In the genomic region with DNA sequence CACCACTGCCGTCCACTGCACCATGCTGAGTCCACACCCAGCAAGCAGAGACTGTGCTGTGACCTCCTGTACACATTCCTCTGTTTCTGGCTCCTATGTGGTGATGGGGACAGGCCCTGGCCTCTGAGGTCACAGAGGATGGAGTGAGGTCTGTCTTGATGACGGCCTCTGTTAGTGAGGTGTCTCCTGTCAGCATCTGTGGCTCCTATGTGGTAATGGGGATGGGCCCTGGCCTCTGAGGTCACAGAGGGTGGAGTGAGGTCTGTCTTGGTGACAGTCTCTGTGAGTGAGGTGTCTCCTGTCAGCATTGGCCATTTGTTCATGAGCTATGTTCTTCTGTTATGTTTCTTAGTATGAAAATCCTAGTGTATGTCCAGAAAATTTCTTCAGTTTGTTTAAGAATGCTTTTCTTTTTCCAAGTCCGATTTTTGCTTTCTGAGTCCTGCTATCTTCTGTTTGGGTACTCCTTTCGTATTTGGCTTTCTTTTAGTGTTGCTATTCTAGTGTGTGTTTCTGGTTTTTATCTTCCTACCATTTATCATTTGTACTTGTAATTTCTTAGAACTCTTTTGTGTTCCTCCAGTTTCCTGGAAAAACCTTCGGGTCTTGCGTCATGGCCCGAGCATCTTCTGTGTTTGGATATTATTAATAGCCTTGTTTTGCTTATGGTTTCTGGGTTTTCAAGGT, we compare ENCODE assay signal across 11 cellular contexts. TPM values are rescaled to one million over a fixed set of nuclear protein-coding genes. Genes with fewer than 3 reads are reported as not detected.
DNase-seq lines count a peak whose midpoint lies in the region; ATAC-seq and TF ChIP-seq lines count a peak whose summit lies in the region.
"Had no signal": no experiment of that assay in that cellular context is flagged by ENCODE, and none has a peak within 500 bp of the region (broad histone marks: within the 10 kb centered on the region; RNA-seq: fewer than 3 reads in every experiment).

No MANE protein-coding gene starts in this region.

- H3K9me3 Mint-ChIP-seq in progenitor cell of endocrine pancreas (ENCODE audit: low read depth), result no peaks in the 10 kb centered on the region

- peak overlapping the region; percentile 94 for H3K27ac Mint-ChIP-seq in T-helper 17 cell
- H3K27ac Mint-ChIP-seq in progenitor cell of endocrine pancreas, result peak overlapping the region; percentile 13

- peak; percentile 55 for DNase-seq in MV-4-11 (lab: John Stamatoyannopoulos, UW)
- DNase-seq in T-helper 17 cell, result no peak
- peak; percentile 78 for DNase-seq in fibroblast of the aortic adventitia (ENCODE audit: low read depth)
- DNase-seq in progenitor cell of endocrine pancreas (ENCODE audit: low spot score, unreplicated experiment), result no peak
- DNase-seq in posterior vena cava (ENCODE audit: low spot score), result no peak
- DNase-seq: Calu3; effector CD4-positive, alpha-beta T cell; NCI-H345 had no signal

- peaks cover 6% of the 10 kb centered on the region for H3K36me3 Mint-ChIP-seq in T-helper 17 cell (ENCODE audit: low read depth)
- H3K36me3 Mint-ChIP-seq in progenitor cell of endocrine pancreas (ENCODE audit: insufficient read depth), result peaks cover 1% of the 10 kb centered on the region

- peaks cover 40% of the 10 kb centered on the region for H3K4me1 Mint-ChIP-seq in T-helper 17 cell
- H3K4me1 Mint-ChIP-seq in progenitor cell of endocrine pancreas (ENCODE audit: low read depth), result no peaks in the 10 kb centered on the region

- peak overlapping the region; percentile 88 for H3K4me3 Mint-ChIP-seq in T-helper 17 cell
- H3K4me3 Mint-ChIP-seq in progenitor cell of endocrine pancreas (ENCODE audit: low read depth), result no peak overlapping the region

- intact Hi-C loops in posterior vena cava (cut with DNase I), result loop anchor here in 1 of 2 donors (10.0 kb wide), 1 partner anchor 1724 kb away; no protein-coding TSS in a partner anchor

- no peaks in the 10 kb centered on the region for H3K9me3 ChIP-seq in T-helper 17 cell (ENCODE audit: control insufficient read depth, low read length, poor library complexity, severe bottlenecking)

- peak overlapping the region; percentile 18 for H3K4me3 ChIP-seq in fibroblast of the aortic adventitia (ENCODE audit: low read depth, low read length)
- H3K4me3 ChIP-seq: smooth muscle cell had no signal

- peak; percentile 99 for ATAC-seq in T-helper 17 cell
- ATAC-seq in GM21529 (IDR thresholded peaks at IDR 0.05; ENCODE audit: unreplicated experiment), result no peak
- ATAC-seq in GM21528 (IDR thresholded peaks at IDR 0.05; ENCODE audit: low FRiP score, unreplicated experiment), result no peak

- H3K27me3 Mint-ChIP-seq in T-helper 17 cell, result no peaks in the 10 kb centered on the region
- H3K27me3 Mint-ChIP-seq in progenitor cell of endocrine pancreas, result no peaks in the 10 kb centered on the region

- TF ChIP-seq CTCF in fibroblast of the aortic adventitia (IDR thresholded peaks at IDR 0.05; ENCODE audit: insufficient read depth, low read length) (no peak), progenitor cell of endocrine pancreas (IDR thresholded peaks at IDR 0.05; ENCODE audit: unreplicated experiment) (no peak)

RNA-seq across cellular contexts. Expression of a gene that starts 13.4 kb away (rescaled TPM):
- total RNA-seq in T-helper 17 cell (10 to 100 TPM; 20.4 to 23.6 TPM), fibroblast of the aortic adventitia (ENCODE audit: low replicate concordance) (31.1 and 35.9 TPM in 2 replicates), progenitor cell of endocrine pancreas (38.8 and 39.6 TPM in 2 replicates), posterior vena cava (10 to 100 TPM; 14.8 to 16.3 TPM)

RNA-seq across cellular contexts. Expression of a gene that starts 13.5 kb away (rescaled TPM):
- 10 to 100 TPM in 1 of 2 donors, 1 to 10 TPM in 1; 6.8 to 11.2 TPM for total RNA-seq in T-helper 17 cell
- total RNA-seq in fibroblast of the aortic adventitia (ENCODE audit: low replicate concordance), result 13.4 and 26.8 TPM in 2 replicates
- total RNA-seq in progenitor cell of endocrine pancreas, result 20.7 and 26.4 TPM in 2 replicates
- total RNA-seq in posterior vena cava, result 10 to 100 TPM; 10.3 to 11.4 TPM

Comparison
In these comparisons a context has a peak if more than half of its experiments do, and no peak if none do; other contexts are left out.
1. DNase-seq: peak in MV-4-11 (single experiment) and fibroblast of the aortic adventitia (single experiment); none in T-helper 17 cell (0 of 3), progenitor cell of endocrine pancreas (single experiment) and posterior vena cava (single experiment).